In genomic region chr12:53230971-53231858, GRCh38 we compare ENCODE assay signal across 1 cellular context.
TF ChIP-seq lines count a peak whose summit lies in the region.

No MANE protein-coding gene starts in this region.

TF ChIP-seq in HepG2, 621 proteins besides CTCF, POLR2A, EP300 and RAD21:
- TF ChIP-seq SNAPC4 (CRISPR knock-in tag; IDR thresholded peaks at IDR 0.05), result no peak
- no peak for TF ChIP-seq RBFOX2 (IDR thresholded peaks at IDR 0.05; ENCODE audit: low read depth, low read length)
- no peak for TF ChIP-seq MYPOP (CRISPR knock-in tag; IDR thresholded peaks at IDR 0.05)
- TF ChIP-seq TARDBP (CRISPR knock-in tag; IDR thresholded peaks at IDR 0.05), result no peak
- no peak for TF ChIP-seq KDM3A (CRISPR knock-in tag; IDR thresholded peaks at IDR 0.05; ENCODE audit: low read depth)
- no peak for TF ChIP-seq ZNF547 (CRISPR knock-in tag; IDR thresholded peaks at IDR 0.05)
- TF ChIP-seq FOXC1 (CRISPR knock-in tag; IDR thresholded peaks at IDR 0.05; ENCODE audit: borderline replicate concordance), result no peak
- TF ChIP-seq CSRNP1 (CRISPR knock-in tag; IDR thresholded peaks at IDR 0.05), result no peak
